Comparison of ENCODE assay signal across 9 cellular contexts in the genomic region with DNA sequence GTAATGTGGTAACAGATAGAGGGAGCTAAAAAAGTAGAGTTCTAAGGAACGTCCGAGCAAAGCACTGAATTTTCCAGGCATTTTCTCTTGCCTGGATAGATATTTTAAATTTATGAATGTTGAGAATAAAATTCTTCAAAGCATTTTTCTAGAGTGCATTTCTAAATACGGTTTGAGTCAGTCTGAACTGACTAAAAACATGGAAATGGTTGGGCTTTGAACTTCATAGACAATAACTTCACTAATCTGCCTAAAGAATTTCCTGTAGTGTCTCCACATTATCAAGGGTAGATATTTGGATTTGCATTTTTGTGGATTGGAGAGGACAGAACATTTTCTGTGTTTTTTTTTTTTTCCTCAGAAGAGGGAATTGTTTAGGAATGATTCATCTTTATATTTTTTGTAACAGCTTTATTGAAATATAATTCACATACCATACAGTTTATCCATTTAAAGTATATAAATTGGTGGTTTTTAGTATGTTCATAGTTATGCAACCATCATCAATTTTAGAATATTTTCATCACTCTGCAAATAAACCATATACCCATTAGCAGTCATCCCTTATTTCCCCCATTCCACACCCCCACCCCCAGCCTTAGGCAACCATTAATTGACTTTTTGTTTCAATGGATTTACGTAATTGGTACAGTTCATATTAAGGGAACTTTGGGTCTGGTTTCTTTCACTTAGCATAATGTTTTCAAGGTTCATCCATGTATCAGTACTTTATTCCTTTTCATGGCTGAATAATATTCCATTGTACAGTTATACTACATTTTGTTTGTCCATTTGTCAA. TPM values are rescaled to one million over a fixed set of nuclear protein-coding genes. Genes with fewer than 3 reads are reported as not detected.
DNase-seq lines count a peak whose midpoint lies in the region; ATAC-seq and TF ChIP-seq lines count a peak whose summit lies in the region.
"Had no signal": no experiment of that assay in that cellular context is flagged by ENCODE, and none has a peak within 500 bp of the region (broad histone marks: within the 10 kb centered on the region; RNA-seq: fewer than 3 reads in every experiment).

No MANE protein-coding gene starts in this region.

- POLR2A ChIA-PET in activated CD4-positive, alpha-beta T cell treated with anti-CD3 and anti-CD28 coated beads, Interleukin-2, amount 10 ng/mL, durations not matched to agents 7 days and 5 days (lab: Charles Lee): no interaction called here

- no peak overlapping the region for H3K4me3 Mint-ChIP-seq in activated CD4-positive, alpha-beta T cell treated with anti-CD3 and anti-CD28 coated beads, Interleukin-2, amount 10 ng/mL, durations not matched to agents 7 days and 5 days

- no peak for TF ChIP-seq POLR2A in tibial nerve (IDR thresholded peaks at IDR 0.05)

- no peak for ATAC-seq in HG03442 (IDR thresholded peaks at IDR 0.05; ENCODE audit: unreplicated experiment)
- no peak for ATAC-seq in GM21786 (IDR thresholded peaks at IDR 0.05; ENCODE audit: unreplicated experiment)

- no peaks in the 10 kb centered on the region for H3K27me3 Mint-ChIP-seq in activated CD4-positive, alpha-beta T cell treated with anti-CD3 and anti-CD28 coated beads, Interleukin-2, amount 10 ng/mL, durations not matched to agents 7 days and 5 days

- H3K4me1 ChIP-seq in tibial nerve: peaks cover 0 to 51% (median 23%) of the 10 kb centered on the region in 4 donors

- H3K4me3 ChIP-seq in astrocyte of the spinal cord (ENCODE audit: low read depth, low read length) (no peak overlapping the region), tibial nerve (no peak overlapping the region)

- H3K4me1 Mint-ChIP-seq in activated CD4-positive, alpha-beta T cell treated with anti-CD3 and anti-CD28 coated beads, Interleukin-2, amount 10 ng/mL, durations not matched to agents 7 days and 5 days: peaks cover 49% of the 10 kb centered on the region

- peaks cover 17% of the 10 kb centered on the region for H3K36me3 Mint-ChIP-seq in activated CD4-positive, alpha-beta T cell treated with anti-CD3 and anti-CD28 coated beads, Interleukin-2, amount 10 ng/mL, durations not matched to agents 7 days and 5 days (ENCODE audit: low read depth)

- TF ChIP-seq CTCF in astrocyte of the spinal cord (IDR thresholded peaks at IDR 0.05; ENCODE audit: low read depth, low read length): peak; percentile 8
- no peak for TF ChIP-seq CTCF in tibial nerve (IDR thresholded peaks at IDR 0.05)

- peaks cover 5% of the 10 kb centered on the region for H3K9me3 Mint-ChIP-seq in activated CD4-positive, alpha-beta T cell treated with anti-CD3 and anti-CD28 coated beads, Interleukin-2, amount 10 ng/mL, durations not matched to agents 7 days and 5 days

- WGBS in tibial nerve, 2 donors: 20 to 23% methylated on average over 4 of the region's 4 CpGs

- H3K36me3 ChIP-seq in tibial nerve: peaks cover 0 to 9% (median 0%) of the 10 kb centered on the region in 3 donors

- peak overlapping the region; percentile 23 for H3K27ac ChIP-seq in layer of hippocampus (ENCODE audit: low read depth, low read length)
- H3K27ac ChIP-seq in tibial nerve: peak overlapping the region in 3 of 4 donors; percentile 1 to 65 (median 60)

- H3K27ac Mint-ChIP-seq in activated CD4-positive, alpha-beta T cell treated with anti-CD3 and anti-CD28 coated beads, Interleukin-2, amount 10 ng/mL, durations not matched to agents 7 days and 5 days: peak overlapping the region; percentile 43

- no peak for DNase-seq in activated CD4-positive, alpha-beta T cell treated with anti-CD3 and anti-CD28 coated beads, Interleukin-2, amount 10 ng/mL, durations not matched to agents 7 days and 5 days
- no peak for DNase-seq in activated CD4-positive, alpha-beta T cell treated with anti-CD3 and anti-CD28 coated beads, Interleukin-2, amount 50 U/mL, for 48 hours
- peak; percentile 94 for DNase-seq in astrocyte of the spinal cord (ENCODE audit: low read depth, low spot score)
- DNase-seq in tibial nerve (ENCODE audit: low spot score in 2 of 2): no peak
- DNase-seq in activated gamma-delta T cell (lab: John Stamatoyannopoulos, UW): no peak
- DNase-seq: KBM-7 had no signal

- H3K27me3 ChIP-seq in layer of hippocampus (ENCODE audit: control insufficient read depth, insufficient read depth, low read length) (no peaks in the 10 kb centered on the region), tibial nerve (no peaks in the 10 kb centered on the region)

- TF ChIP-seq EP300 in tibial nerve (IDR thresholded peaks at IDR 0.05): no peak

- in situ Hi-C loops in astrocyte of the spinal cord (cut with HindIII; ENCODE audit: low sequenced_read_pairs): no loop called here

- CTCF ChIA-PET in activated CD4-positive, alpha-beta T cell treated with anti-CD3 and anti-CD28 coated beads, Interleukin-2, amount 10 ng/mL, durations not matched to agents 7 days and 5 days (lab: Charles Lee): no interaction called here

- H3K9me3 ChIP-seq in tibial nerve: no peaks in the 10 kb centered on the region

RNA-seq across cellular contexts. Expression of a gene that starts 20.7 kb away (rescaled TPM):
- 10 to 100 TPM; 16.1 to 16.6 TPM for total RNA-seq in activated CD4-positive, alpha-beta T cell treated with anti-CD3 and anti-CD28 coated beads, Interleukin-2, amount 10 ng/mL, durations not matched to agents 7 days and 5 days
- 10 to 100 TPM; 21.6 to 35.4 (median 30.9) TPM for total RNA-seq in tibial nerve
